In genomic region chr6:162119349-162119748, GRCh38 we compare ENCODE assay signal across 10 cellular contexts.
DNase-seq lines count a peak whose midpoint lies in the region; ATAC-seq and TF ChIP-seq lines count a peak whose summit lies in the region.
"Had no signal": no experiment of that assay in that cellular context is flagged by ENCODE, and none has a peak within 500 bp of the region (broad histone marks: within the 10 kb centered on the region; RNA-seq: fewer than 3 reads in every experiment).

No MANE protein-coding gene starts in this region.

- TF ChIP-seq CTCF in AG09319 (IDR thresholded peaks at IDR 0.05; ENCODE audit: low read depth, low read length) (peak; percentile 29), fibroblast of lung (conservative IDR thresholded peaks at IDR 0.05 in 1 of 2, IDR thresholded peaks at IDR 0.05 in 1 of 2; ENCODE audit: low read depth in 1 of 2, low read length in 2 of 2) (peak in 1 of 2 donors; percentile 27)

- no peaks in the 10 kb centered on the region for H3K79me1 ChIP-seq in mesendoderm (ENCODE audit: low read length)

- no peak for ATAC-seq in GM18909 (IDR thresholded peaks at IDR 0.05; ENCODE audit: poor library complexity, unreplicated experiment)
- ATAC-seq: T-cell had no signal

- H3K36me3 ChIP-seq in fibroblast of lung (ENCODE audit: control insufficient read depth, insufficient read depth, low read length) (no peaks in the 10 kb centered on the region), mesendoderm (ENCODE audit: control insufficient read depth, insufficient read depth, low read length) (no peaks in the 10 kb centered on the region)

- H2AK5ac ChIP-seq in mesendoderm (ENCODE audit: low read length): no peak overlapping the region

- no peaks in the 10 kb centered on the region for H3K27me3 ChIP-seq in fibroblast of lung (ENCODE audit: control insufficient read depth, insufficient read depth, low read length)
- H3K27me3 ChIP-seq in mesendoderm (ENCODE audit: insufficient read depth, low read length, poor library complexity): no peaks in the 10 kb centered on the region

- no peaks in the 10 kb centered on the region for H4K20me1 ChIP-seq in fibroblast of lung (ENCODE audit: control insufficient read depth, extremely low read depth, insufficient read depth, low read length)

- H3K4me3 ChIP-seq in fibroblast of lung (replicated peaks in 1 of 4; ENCODE audit: control extremely low read depth in 1 of 4, insufficient read depth in 1 of 4, low read depth in 3 of 4, low read length in 4 of 4): no peak overlapping the region
- H3K4me3 ChIP-seq in mesendoderm (ENCODE audit: low read length): no peak overlapping the region

- no peak overlapping the region for H3K23ac ChIP-seq in mesendoderm (ENCODE audit: low read length)

- H4K5ac ChIP-seq in mesendoderm (ENCODE audit: low read length): no peak overlapping the region

- H3K56ac ChIP-seq in mesendoderm (ENCODE audit: low read length): no peak overlapping the region

- H3K79me2 ChIP-seq in fibroblast of lung (ENCODE audit: control insufficient read depth, insufficient read depth, low read length) (no peaks in the 10 kb centered on the region), mesendoderm (ENCODE audit: control insufficient read depth, insufficient read depth, low read length) (no peaks in the 10 kb centered on the region)

- no peak overlapping the region for H2AFZ ChIP-seq in fibroblast of lung (ENCODE audit: low read length)

- H3K4me1 ChIP-seq in fibroblast of lung (ENCODE audit: control insufficient read depth, extremely low read depth, insufficient read depth, low read length): no peaks in the 10 kb centered on the region
- no peaks in the 10 kb centered on the region for H3K4me1 ChIP-seq in mesendoderm (ENCODE audit: control insufficient read depth, low read depth, low read length)

- H3K4me2 ChIP-seq in fibroblast of lung (ENCODE audit: extremely low read depth, insufficient read depth, low read length) (no peak overlapping the region), mesendoderm (ENCODE audit: low read length) (no peak overlapping the region)

- H3K27ac ChIP-seq in fibroblast of lung (ENCODE audit: insufficient read depth, low read length): no peak overlapping the region
- no peak overlapping the region for H3K27ac ChIP-seq in mesendoderm (ENCODE audit: low read depth, low read length)

- H3K18ac ChIP-seq in mesendoderm (ENCODE audit: low read length): no peak overlapping the region

- no CpG with 5 or more reads among the region's 4 CpGs for WGBS in mesendoderm (ENCODE audit: extremely low coverage, insufficient coverage, low lambda C conversion rate)

- no peak overlapping the region for H2BK120ac ChIP-seq in mesendoderm (ENCODE audit: low read depth, low read length)

- no peak overlapping the region for H4K8ac ChIP-seq in mesendoderm (ENCODE audit: low read depth, low read length)

- no peak overlapping the region for H2BK15ac ChIP-seq in mesendoderm (replicated peaks; ENCODE audit: low read depth)

- DNase-seq in AG09319 (ENCODE audit: extremely low read depth, low read depth) (no peak), MV-4-11 (lab: John Stamatoyannopoulos, UW) (peak; percentile 60), fibroblast of lung (ENCODE audit: low read depth in 2 of 2) (peak; percentile 51), mesendoderm (peak; percentile 14), DMS79 (lab: John Stamatoyannopoulos, UW) (no peak), NCI-H82 treated with DMSO at 0.1 percent for 48 hours (lab: John Stamatoyannopoulos, UW; ENCODE audit: unreplicated experiment) (no peak)
- no peak for DNase-seq in activated T-cell treated with anti-CD3 and anti-CD28 coated beads, Interleukin-2, amount 50 U/mL, for 48 hours
- DNase-seq: NCI-H510A, T-cell had no signal

- H3K9ac ChIP-seq in fibroblast of lung (ENCODE audit: insufficient read depth, low read length) (no peak overlapping the region), mesendoderm (ENCODE audit: low read length) (no peak overlapping the region)

- no peak overlapping the region for H3K4ac ChIP-seq in mesendoderm (ENCODE audit: low read depth, low read length)

- no peaks in the 10 kb centered on the region for H3K9me3 ChIP-seq in fibroblast of lung (ENCODE audit: control insufficient read depth, insufficient read depth, low read depth, low read length)

- no peak overlapping the region for H2BK5ac ChIP-seq in mesendoderm (ENCODE audit: low read length)

Comparison
In these comparisons a context has a peak if more than half of its experiments do, and no peak if none do; other contexts are left out.
1. DNase-seq: peak in MV-4-11 (single experiment), fibroblast of lung (2 of 2) and mesendoderm (single experiment); none in AG09319 (single experiment), activated T-cell treated with anti-CD3 and anti-CD28 coated beads, Interleukin-2, amount 50 U/mL, for 48 hours (0 of 2), DMS79 (single experiment) and NCI-H82 treated with DMSO at 0.1 percent for 48 hours (single experiment).